In genomic region chr11:122538060-122538459, GRCh38 we compare ENCODE assay signal across 3 cellular contexts.
A peak's percentile ranks its signal among the peaks of the same experiment; 100 is the strongest.
TF ChIP-seq lines count a peak whose summit lies in the region.

No MANE protein-coding gene starts in this region.

TF ChIP-seq in HCT116, 20 proteins besides CTCF, POLR2A, EP300 and RAD21:
- no peak for TF ChIP-seq JUND (IDR thresholded peaks at IDR 0.05)
- TF ChIP-seq, protein P1, sequence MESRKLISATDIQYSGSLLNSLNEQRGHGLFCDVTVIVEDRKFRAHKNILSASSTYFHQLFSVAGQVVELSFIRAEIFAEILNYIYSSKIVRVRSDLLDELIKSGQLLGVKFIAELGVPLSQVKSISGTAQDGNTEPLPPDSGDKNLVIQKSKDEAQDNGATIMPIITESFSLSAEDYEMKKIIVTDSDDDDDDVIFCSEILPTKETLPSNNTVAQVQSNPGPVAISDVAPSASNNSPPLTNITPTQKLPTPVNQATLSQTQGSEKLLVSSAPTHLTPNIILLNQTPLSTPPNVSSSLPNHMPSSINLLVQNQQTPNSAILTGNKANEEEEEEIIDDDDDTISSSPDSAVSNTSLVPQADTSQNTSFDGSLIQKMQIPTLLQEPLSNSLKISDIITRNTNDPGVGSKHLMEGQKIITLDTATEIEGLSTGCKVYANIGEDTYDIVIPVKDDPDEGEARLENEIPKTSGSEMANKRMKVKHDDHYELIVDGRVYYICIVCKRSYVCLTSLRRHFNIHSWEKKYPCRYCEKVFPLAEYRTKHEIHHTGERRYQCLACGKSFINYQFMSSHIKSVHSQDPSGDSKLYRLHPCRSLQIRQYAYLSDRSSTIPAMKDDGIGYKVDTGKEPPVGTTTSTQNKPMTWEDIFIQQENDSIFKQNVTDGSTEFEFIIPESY (IDR thresholded peaks at IDR 0.05; ENCODE audit: extremely low read depth, insufficient replicate concordance, low read length), result no peak
- TF ChIP-seq ATF3 (IDR thresholded peaks at IDR 0.05), result no peak
- TF ChIP-seq EZH2 (IDR thresholded peaks at IDR 0.05), result no peak
- TF ChIP-seq MAX (IDR thresholded peaks at IDR 0.05), result no peak
- TF ChIP-seq FOSL1 (IDR thresholded peaks at IDR 0.05; ENCODE audit: low read depth), result no peak; the same call in 1 of the 2 replicates
- TF ChIP-seq CBX3 (IDR thresholded peaks at IDR 0.05; ENCODE audit: low read depth), result peak; percentile 54; the same call in 1 of the 2 replicates
- TF ChIP-seq ZNF274 (IDR thresholded peaks at IDR 0.05; ENCODE audit: low read depth, low read length), result no peak

TF ChIP-seq in GM12878, 131 proteins besides CTCF, POLR2A, EP300 and RAD21:
- TF ChIP-seq CBX5 (IDR thresholded peaks at IDR 0.05; ENCODE audit: low read depth), result 0 out of 2 replicates have a peak, but pooled peaks have one; percentile 35
- no peak for TF ChIP-seq MAX (IDR thresholded peaks at IDR 0.05; ENCODE audit: low read depth, low read length)

TF ChIP-seq in H1, 55 proteins besides CTCF, POLR2A, EP300 and RAD21:
- TF ChIP-seq CBX5 (IDR thresholded peaks at IDR 0.05; ENCODE audit: low read depth, low read length) (0 out of 2 replicates have a peak, but pooled peaks have one; percentile 70), SIRT6 (IDR thresholded peaks at IDR 0.05; ENCODE audit: low read length) (no peak), SAP30 (IDR thresholded peaks at IDR 0.05; ENCODE audit: insufficient read depth, insufficient replicate concordance, low read length) (no peak), ASH2L (IDR thresholded peaks at IDR 0.05; ENCODE audit: low read length) (no peak)
- TF ChIP-seq, protein P2, sequence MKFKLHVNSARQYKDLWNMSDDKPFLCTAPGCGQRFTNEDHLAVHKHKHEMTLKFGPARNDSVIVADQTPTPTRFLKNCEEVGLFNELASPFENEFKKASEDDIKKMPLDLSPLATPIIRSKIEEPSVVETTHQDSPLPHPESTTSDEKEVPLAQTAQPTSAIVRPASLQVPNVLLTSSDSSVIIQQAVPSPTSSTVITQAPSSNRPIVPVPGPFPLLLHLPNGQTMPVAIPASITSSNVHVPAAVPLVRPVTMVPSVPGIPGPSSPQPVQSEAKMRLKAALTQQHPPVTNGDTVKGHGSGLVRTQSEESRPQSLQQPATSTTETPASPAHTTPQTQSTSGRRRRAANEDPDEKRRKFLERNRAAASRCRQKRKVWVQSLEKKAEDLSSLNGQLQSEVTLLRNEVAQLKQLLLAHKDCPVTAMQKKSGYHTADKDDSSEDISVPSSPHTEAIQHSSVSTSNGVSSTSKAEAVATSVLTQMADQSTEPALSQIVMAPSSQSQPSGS (IDR thresholded peaks at IDR 0.05; ENCODE audit: low read length), result no peak
- TF ChIP-seq, protein P3, sequence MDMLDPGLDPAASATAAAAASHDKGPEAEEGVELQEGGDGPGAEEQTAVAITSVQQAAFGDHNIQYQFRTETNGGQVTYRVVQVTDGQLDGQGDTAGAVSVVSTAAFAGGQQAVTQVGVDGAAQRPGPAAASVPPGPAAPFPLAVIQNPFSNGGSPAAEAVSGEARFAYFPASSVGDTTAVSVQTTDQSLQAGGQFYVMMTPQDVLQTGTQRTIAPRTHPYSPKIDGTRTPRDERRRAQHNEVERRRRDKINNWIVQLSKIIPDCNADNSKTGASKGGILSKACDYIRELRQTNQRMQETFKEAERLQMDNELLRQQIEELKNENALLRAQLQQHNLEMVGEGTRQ (IDR thresholded peaks at IDR 0.05; ENCODE audit: low read length), result no peak
